In genomic region chr3:195115598-195115905, GRCh38 we compare ENCODE assay signal across 22 cellular contexts.
DNase-seq lines count a peak whose midpoint lies in the region; ATAC-seq and TF ChIP-seq lines count a peak whose summit lies in the region.
"Had no signal": no experiment of that assay in that cellular context is flagged by ENCODE, and none has a peak within 500 bp of the region (broad histone marks: within the 10 kb centered on the region; RNA-seq: fewer than 3 reads in every experiment).

No MANE protein-coding gene starts in this region.

- intact Hi-C loops in spleen (cut with DNase I; ENCODE audit: low total_unique reads), result no loop called here
- intact Hi-C loops in ovary (cut with DNase I), result no loop called here

- H3K4me1 Mint-ChIP-seq in activated naive CD4-positive, alpha-beta T cell treated with anti-CD3 and anti-CD28 coated beads, Interleukin-2, amount 50 U/mL, for 24 hours, result no peaks in the 10 kb centered on the region
- H3K4me1 Mint-ChIP-seq in WTC11, result peaks cover 26% of the 10 kb centered on the region
- H3K4me1 Mint-ChIP-seq: CD14-positive monocyte had no signal

- no peaks in the 10 kb centered on the region for H3K27me3 Mint-ChIP-seq in activated naive CD4-positive, alpha-beta T cell treated with anti-CD3 and anti-CD28 coated beads, Interleukin-2, amount 50 U/mL, for 24 hours
- H3K27me3 Mint-ChIP-seq in WTC11 (ENCODE audit: low read depth), result no peaks in the 10 kb centered on the region

- peaks cover 14% of the 10 kb centered on the region for H3K79me1 ChIP-seq in mesenchymal stem cell (replicated peaks; ENCODE audit: low read length, poor library complexity, severe bottlenecking)

- H3K4me1 ChIP-seq in mesenchymal stem cell (ENCODE audit: control insufficient read depth, insufficient read depth, low read depth, low read length) (peaks cover 12% of the 10 kb centered on the region), spleen (peaks cover 0 to 35% (median 13%) of the 10 kb centered on the region in 6 donors), ovary (ENCODE audit: insufficient read depth) (no peaks in the 10 kb centered on the region)

- H2AK5ac ChIP-seq in mesenchymal stem cell (ENCODE audit: low read length, severe bottlenecking), result no peak overlapping the region

- peak overlapping the region; percentile 4 to 45 for H2BK12ac ChIP-seq in mesenchymal stem cell (ENCODE audit: low read length in 2 of 2)

- no peak overlapping the region for H3K4me3 Mint-ChIP-seq in activated naive CD4-positive, alpha-beta T cell treated with anti-CD3 and anti-CD28 coated beads, Interleukin-2, amount 50 U/mL, for 24 hours
- H3K4me3 Mint-ChIP-seq in WTC11, result no peak overlapping the region
- H3K4me3 Mint-ChIP-seq: CD14-positive monocyte had no signal

- H3K9me3 ChIP-seq in mesenchymal stem cell (ENCODE audit: control insufficient read depth, low read length) (no peaks in the 10 kb centered on the region), spleen (no peaks in the 10 kb centered on the region), ovary (no peaks in the 10 kb centered on the region)
- H3K9me3 ChIP-seq: MG63 had no signal

- H3K36me3 Mint-ChIP-seq in activated naive CD4-positive, alpha-beta T cell treated with anti-CD3 and anti-CD28 coated beads, Interleukin-2, amount 50 U/mL, for 24 hours, result no peaks in the 10 kb centered on the region
- H3K36me3 Mint-ChIP-seq in activated naive CD4-positive, alpha-beta T cell treated with anti-CD3 and anti-CD28 coated beads, Interleukin-2, amount 50 U/mL, for 72 hours, result no peaks in the 10 kb centered on the region
- H3K36me3 Mint-ChIP-seq in WTC11, result no peaks in the 10 kb centered on the region

- no peak overlapping the region for H2BK15ac ChIP-seq in mesenchymal stem cell (ENCODE audit: low read depth, poor library complexity, severe bottlenecking)

- H3K27me3 ChIP-seq in mesenchymal stem cell (ENCODE audit: control insufficient read depth in 1 of 2, insufficient read depth in 1 of 2, low read length in 2 of 2), result no peaks in the 10 kb centered on the region
- no peaks in the 10 kb centered on the region for H3K27me3 ChIP-seq in spleen (replicated peaks in 1 of 7)
- H3K27me3 ChIP-seq in ovary, result no peaks in the 10 kb centered on the region
- H3K27me3 ChIP-seq: MG63 had no signal

- H3K9ac ChIP-seq in mesenchymal stem cell (ENCODE audit: low read length), result no peak overlapping the region

- no peak overlapping the region for H2AFZ ChIP-seq in mesenchymal stem cell (ENCODE audit: low read depth, low read length)
- H2AFZ ChIP-seq: PC-9 had no signal

- H3K18ac ChIP-seq in mesenchymal stem cell (ENCODE audit: low read depth in 1 of 2, low read length in 2 of 2), result no peak overlapping the region

- no peak overlapping the region for H3K14ac ChIP-seq in mesenchymal stem cell (ENCODE audit: low read length in 2 of 2)

- no peak overlapping the region for H2BK120ac ChIP-seq in mesenchymal stem cell (ENCODE audit: low read depth, low read length)

- H3K4ac ChIP-seq in mesenchymal stem cell (ENCODE audit: low read depth in 1 of 2, low read length in 2 of 2), result no peak overlapping the region

- no peak overlapping the region for H2BK5ac ChIP-seq in mesenchymal stem cell (ENCODE audit: low read depth, low read length, poor library complexity, severe bottlenecking)

- no peak overlapping the region for H4K91ac ChIP-seq in mesenchymal stem cell (ENCODE audit: low read length)

- WGBS in mesenchymal stem cell, result 87% methylated on average over 14 of the region's 14 CpGs
- WGBS in spleen, 5 donors, result 79 to 87% (median 84%) methylated on average over 14 of the region's 14 CpGs
- WGBS in ovary, 3 donors, result 82 to 83% (median 83%) methylated on average over 14 of the region's 14 CpGs

- no peak overlapping the region for H3K23ac ChIP-seq in mesenchymal stem cell (ENCODE audit: low read length in 2 of 2)

- H3K27ac Mint-ChIP-seq in activated naive CD4-positive, alpha-beta T cell treated with anti-CD3 and anti-CD28 coated beads, Interleukin-2, amount 50 U/mL, for 24 hours, result peak overlapping the region; percentile 41
- H3K27ac Mint-ChIP-seq in activated naive CD4-positive, alpha-beta T cell treated with anti-CD3 and anti-CD28 coated beads, Interleukin-2, amount 50 U/mL, for 72 hours, result peak overlapping the region in 1 of 2 donors; percentile 15
- H3K27ac Mint-ChIP-seq in WTC11, result peak overlapping the region; percentile 69; the same call in 1 of the 2 replicates
- H3K27ac Mint-ChIP-seq: CD14-positive monocyte had no signal

- DNase-seq in activated naive CD4-positive, alpha-beta T cell treated with anti-CD3 and anti-CD28 coated beads, Interleukin-2, amount 50 U/mL, for 72 hours (ENCODE audit: low spot score in 2 of 2), result no peak
- DNase-seq in WTC11 (ENCODE audit: low spot score) (no peak), mesenchymal stem cell (no peak), spleen (peak; percentile 71), ovary (no peak), COLO829 (ENCODE audit: low spot score) (no peak)
- DNase-seq: AML-193, Kasumi-1, MG63, NCI-H1417, NCI-H1694 treated with DMSO at 0.1 percent for 48 hours, NCI-H748 treated with DMSO at 0.1 percent for 48 hours, PC-9, SHP77 treated with DMSO at 0.1 percent for 48 hours, SW 1271 had no signal

- H3K27ac ChIP-seq in mesenchymal stem cell (ENCODE audit: low read length, poor library complexity, severe bottlenecking), result no peak overlapping the region
- no peak overlapping the region for H3K27ac ChIP-seq in spleen
- H3K27ac ChIP-seq in ovary, result no peak overlapping the region
- H3K27ac ChIP-seq: 22Rv1, PC-9, RWPE1, SK-N-MC had no signal

- H3K4me2 ChIP-seq in mesenchymal stem cell (ENCODE audit: low read length, poor library complexity, severe bottlenecking), result no peak overlapping the region
- H3K4me2 ChIP-seq: PC-9 had no signal

- no peak for TF ChIP-seq EP300 in ovary (IDR thresholded peaks at IDR 0.05)

- no peak for TF ChIP-seq CTCF in WTC11 (IDR thresholded peaks at IDR 0.05)
- no peak for TF ChIP-seq CTCF in spleen (IDR thresholded peaks at IDR 0.05 in 8 of 11, conservative IDR thresholded peaks at IDR 0.05 in 3 of 11)
- TF ChIP-seq CTCF in ovary (IDR thresholded peaks at IDR 0.05), result no peak

- CTCF ChIA-PET in WTC11 (lab: Charles Lee), result interaction anchor here (1.0 to 2.4 kb wide), 5 partner anchors 9 to 428 kb away, joined by 3 to 11 read pairs (median 3); no protein-coding TSS in a partner anchor

- H4K8ac ChIP-seq in mesenchymal stem cell (ENCODE audit: low read length), result no peak overlapping the region

- no peaks in the 10 kb centered on the region for H3K9me3 Mint-ChIP-seq in activated naive CD4-positive, alpha-beta T cell treated with anti-CD3 and anti-CD28 coated beads, Interleukin-2, amount 50 U/mL, for 24 hours
- H3K9me3 Mint-ChIP-seq in activated naive CD4-positive, alpha-beta T cell treated with anti-CD3 and anti-CD28 coated beads, Interleukin-2, amount 50 U/mL, for 72 hours, result no peaks in the 10 kb centered on the region
- H3K9me3 Mint-ChIP-seq in WTC11, result no peaks in the 10 kb centered on the region
- H3K9me3 Mint-ChIP-seq: CD14-positive monocyte had no signal

- POLR2A ChIA-PET in WTC11 (lab: Charles Lee), result no interaction called here

- H3K4me3 ChIP-seq in mesenchymal stem cell (ENCODE audit: insufficient read depth in 1 of 2, low read depth in 1 of 2, low read length in 2 of 2), result no peak overlapping the region
- no peak overlapping the region for H3K4me3 ChIP-seq in spleen
- no peak overlapping the region for H3K4me3 ChIP-seq in ovary
- H3K4me3 ChIP-seq: MG63, PC-9, SK-N-MC had no signal

- ATAC-seq in activated naive CD4-positive, alpha-beta T cell treated with anti-CD3 and anti-CD28 coated beads, Interleukin-2, amount 50 U/mL, for 72 hours, result no peak
- ATAC-seq in WTC11 (no peak), GM19351 (IDR thresholded peaks at IDR 0.05; ENCODE audit: unreplicated experiment) (no peak)
- ATAC-seq: HCT116 had no signal

- TF ChIP-seq POLR2A in spleen (IDR thresholded peaks at IDR 0.05) (no peak), ovary (IDR thresholded peaks at IDR 0.05) (no peak)

- H3K36me3 ChIP-seq in mesenchymal stem cell (ENCODE audit: control insufficient read depth in 1 of 2, insufficient read depth in 2 of 2, low read depth in 1 of 2, low read length in 2 of 2) (peaks cover 4 to 10% of the 10 kb centered on the region in 2 experiments), spleen (no peaks in the 10 kb centered on the region), ovary (no peaks in the 10 kb centered on the region)
- H3K36me3 ChIP-seq: MG63 had no signal

TF ChIP-seq in WTC11, 78 proteins besides CTCF, POLR2A, EP300 and RAD21:
- TF ChIP-seq PRRX2 (CRISPR knock-in tag; IDR thresholded peaks at IDR 0.05), result no peak
- TF ChIP-seq SMAD3 (CRISPR knock-in tag; IDR thresholded peaks at IDR 0.05; ENCODE audit: borderline replicate concordance), result no peak
- no peak for TF ChIP-seq ZNF317 (CRISPR knock-in tag; IDR thresholded peaks at IDR 0.05; ENCODE audit: borderline replicate concordance, low read depth)
- no peak for TF ChIP-seq ZNF232 (CRISPR knock-in tag; IDR thresholded peaks at IDR 0.05)
- no peak for TF ChIP-seq ZNF219 (CRISPR knock-in tag; IDR thresholded peaks at IDR 0.05; ENCODE audit: borderline replicate concordance)
